Comparison of ENCODE assay signal across 1 cellular context in the genomic region with DNA sequence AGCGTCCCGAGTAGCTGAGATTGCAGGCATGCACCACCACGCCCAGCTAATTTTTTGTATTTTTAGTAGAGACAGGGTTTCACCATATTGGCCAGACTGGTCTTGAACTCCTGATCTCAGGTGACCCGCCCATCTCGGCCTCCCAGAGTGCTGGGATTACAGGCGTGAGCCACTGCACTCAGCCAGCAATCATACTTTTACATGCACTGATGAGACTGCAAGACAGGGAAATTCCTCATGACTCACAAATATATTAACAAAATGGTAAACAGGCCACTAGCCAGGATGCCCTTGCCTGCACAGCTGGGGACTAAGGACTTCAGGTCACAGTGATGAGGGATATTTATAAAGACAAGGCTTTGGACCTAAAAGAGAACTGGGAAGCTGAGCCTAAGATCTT.
TF ChIP-seq lines count a peak whose summit lies in the region.

No MANE protein-coding gene starts in this region.

TF ChIP-seq in HepG2, 621 proteins besides CTCF, POLR2A, EP300 and RAD21:
- TF ChIP-seq FOSL2 (CRISPR knock-in tag; IDR thresholded peaks at IDR 0.05) = 0 out of 2 replicates have a peak, but pooled peaks have one; percentile 15
TF ChIP-seq in HepG2: peak in this region for 1; not testable (repeated sequence) for 620.
